ENCODE assay signal across 1 cellular context in the genomic region with DNA sequence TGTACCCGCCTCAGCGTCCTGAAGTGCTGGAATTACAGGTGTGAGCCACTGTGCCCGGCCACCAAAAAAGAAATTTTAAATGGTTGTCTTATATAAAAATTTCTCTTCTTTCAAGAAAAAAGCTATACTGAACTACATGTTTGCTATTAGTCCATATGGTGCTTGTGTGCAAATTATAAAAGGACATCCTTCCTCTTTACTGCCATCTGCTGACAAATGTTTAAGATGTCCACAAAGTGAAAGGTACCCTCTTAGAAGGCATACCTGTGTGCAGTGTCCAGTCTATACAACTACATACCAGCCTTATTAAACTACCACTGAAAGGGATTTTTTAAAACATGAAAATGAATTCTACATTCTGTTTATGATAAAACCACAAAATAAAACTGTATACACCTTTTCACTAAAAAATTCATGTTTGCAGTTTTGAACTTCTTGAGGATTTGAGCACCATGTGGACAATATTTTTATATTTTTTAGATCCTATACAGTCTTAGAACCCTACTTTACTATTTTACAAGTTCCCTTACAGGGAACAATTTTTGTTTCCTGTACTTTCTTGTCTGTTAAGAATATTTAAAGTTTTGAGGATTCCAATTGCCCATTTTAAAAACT.
TF ChIP-seq lines count a peak whose summit lies in the region.

No MANE protein-coding gene starts in this region.

TF ChIP-seq in GM23338, 12 proteins besides CTCF, POLR2A, EP300 and RAD21 (continued from another document):
- TF ChIP-seq, protein P1, sequence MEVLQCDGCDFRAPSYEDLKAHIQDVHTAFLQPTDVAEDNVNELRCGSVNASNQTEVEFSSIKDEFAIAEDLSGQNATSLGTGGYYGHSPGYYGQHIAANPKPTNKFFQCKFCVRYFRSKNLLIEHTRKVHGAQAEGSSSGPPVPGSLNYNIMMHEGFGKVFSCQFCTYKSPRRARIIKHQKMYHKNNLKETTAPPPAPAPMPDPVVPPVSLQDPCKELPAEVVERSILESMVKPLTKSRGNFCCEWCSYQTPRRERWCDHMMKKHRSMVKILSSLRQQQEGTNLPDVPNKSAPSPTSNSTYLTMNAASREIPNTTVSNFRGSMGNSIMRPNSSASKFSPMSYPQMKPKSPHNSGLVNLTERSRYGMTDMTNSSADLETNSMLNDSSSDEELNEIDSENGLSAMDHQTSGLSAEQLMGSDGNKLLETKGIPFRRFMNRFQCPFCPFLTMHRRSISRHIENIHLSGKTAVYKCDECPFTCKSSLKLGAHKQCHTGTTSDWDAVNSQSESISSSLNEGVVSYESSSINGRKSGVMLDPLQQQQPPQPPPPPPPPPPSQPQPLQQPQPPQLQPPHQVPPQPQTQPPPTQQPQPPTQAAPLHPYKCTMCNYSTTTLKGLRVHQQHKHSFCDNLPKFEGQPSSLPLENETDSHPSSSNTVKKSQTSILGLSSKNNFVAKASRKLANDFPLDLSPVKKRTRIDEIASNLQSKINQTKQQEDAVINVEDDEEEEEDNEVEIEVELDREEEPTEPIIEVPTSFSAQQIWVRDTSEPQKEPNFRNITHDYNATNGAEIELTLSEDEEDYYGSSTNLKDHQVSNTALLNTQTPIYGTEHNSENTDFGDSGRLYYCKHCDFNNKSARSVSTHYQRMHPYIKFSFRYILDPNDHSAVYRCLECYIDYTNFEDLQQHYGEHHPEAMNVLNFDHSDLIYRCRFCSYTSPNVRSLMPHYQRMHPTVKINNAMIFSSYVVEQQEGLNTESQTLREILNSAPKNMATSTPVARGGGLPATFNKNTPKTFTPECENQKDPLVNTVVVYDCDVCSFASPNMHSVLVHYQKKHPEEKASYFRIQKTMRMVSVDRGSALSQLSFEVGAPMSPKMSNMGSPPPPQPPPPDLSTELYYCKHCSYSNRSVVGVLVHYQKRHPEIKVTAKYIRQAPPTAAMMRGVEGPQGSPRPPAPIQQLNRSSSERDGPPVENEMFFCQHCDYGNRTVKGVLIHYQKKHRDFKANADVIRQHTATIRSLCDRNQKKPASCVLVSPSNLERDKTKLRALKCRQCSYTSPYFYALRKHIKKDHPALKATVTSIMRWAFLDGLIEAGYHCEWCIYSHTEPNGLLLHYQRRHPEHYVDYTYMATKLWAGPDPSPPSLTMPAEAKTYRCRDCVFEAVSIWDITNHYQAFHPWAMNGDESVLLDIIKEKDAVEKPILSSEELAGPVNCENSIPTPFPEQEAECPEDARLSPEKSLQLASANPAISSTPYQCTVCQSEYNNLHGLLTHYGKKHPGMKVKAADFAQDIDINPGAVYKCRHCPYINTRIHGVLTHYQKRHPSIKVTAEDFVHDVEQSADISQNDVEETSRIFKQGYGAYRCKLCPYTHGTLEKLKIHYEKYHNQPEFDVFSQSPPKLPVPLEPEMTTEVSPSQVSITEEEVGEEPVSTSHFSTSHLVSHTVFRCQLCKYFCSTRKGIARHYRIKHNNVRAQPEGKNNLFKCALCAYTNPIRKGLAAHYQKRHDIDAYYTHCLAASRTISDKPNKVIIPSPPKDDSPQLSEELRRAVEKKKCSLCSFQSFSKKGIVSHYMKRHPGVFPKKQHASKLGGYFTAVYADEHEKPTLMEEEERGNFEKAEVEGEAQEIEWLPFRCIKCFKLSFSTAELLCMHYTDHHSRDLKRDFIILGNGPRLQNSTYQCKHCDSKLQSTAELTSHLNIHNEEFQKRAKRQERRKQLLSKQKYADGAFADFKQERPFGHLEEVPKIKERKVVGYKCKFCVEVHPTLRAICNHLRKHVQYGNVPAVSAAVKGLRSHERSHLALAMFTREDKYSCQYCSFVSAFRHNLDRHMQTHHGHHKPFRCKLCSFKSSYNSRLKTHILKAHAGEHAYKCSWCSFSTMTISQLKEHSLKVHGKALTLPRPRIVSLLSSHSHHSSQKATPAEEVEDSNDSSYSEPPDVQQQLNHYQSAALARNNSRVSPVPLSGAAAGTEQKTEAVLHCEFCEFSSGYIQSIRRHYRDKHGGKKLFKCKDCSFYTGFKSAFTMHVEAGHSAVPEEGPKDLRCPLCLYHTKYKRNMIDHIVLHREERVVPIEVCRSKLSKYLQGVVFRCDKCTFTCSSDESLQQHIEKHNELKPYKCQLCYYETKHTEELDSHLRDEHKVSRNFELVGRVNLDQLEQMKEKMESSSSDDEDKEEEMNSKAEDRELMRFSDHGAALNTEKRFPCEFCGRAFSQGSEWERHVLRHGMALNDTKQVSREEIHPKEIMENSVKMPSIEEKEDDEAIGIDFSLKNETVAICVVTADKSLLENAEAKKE (CRISPR knock-in tag; IDR thresholded peaks at IDR 0.05): no peak
- no peak for TF ChIP-seq ZNF114 (CRISPR knock-in tag; IDR thresholded peaks at IDR 0.05)
- TF ChIP-seq EZH2 (IDR thresholded peaks at IDR 0.05; ENCODE audit: low read depth, unreplicated experiment): no peak
- no peak for TF ChIP-seq JUNB (IDR thresholded peaks at IDR 0.05; ENCODE audit: unreplicated experiment)
- TF ChIP-seq ZNF331 (CRISPR knock-in tag; IDR thresholded peaks at IDR 0.05; ENCODE audit: low read depth): no peak
